ENCODE assay signal across 8 cellular contexts in the genomic region with DNA sequence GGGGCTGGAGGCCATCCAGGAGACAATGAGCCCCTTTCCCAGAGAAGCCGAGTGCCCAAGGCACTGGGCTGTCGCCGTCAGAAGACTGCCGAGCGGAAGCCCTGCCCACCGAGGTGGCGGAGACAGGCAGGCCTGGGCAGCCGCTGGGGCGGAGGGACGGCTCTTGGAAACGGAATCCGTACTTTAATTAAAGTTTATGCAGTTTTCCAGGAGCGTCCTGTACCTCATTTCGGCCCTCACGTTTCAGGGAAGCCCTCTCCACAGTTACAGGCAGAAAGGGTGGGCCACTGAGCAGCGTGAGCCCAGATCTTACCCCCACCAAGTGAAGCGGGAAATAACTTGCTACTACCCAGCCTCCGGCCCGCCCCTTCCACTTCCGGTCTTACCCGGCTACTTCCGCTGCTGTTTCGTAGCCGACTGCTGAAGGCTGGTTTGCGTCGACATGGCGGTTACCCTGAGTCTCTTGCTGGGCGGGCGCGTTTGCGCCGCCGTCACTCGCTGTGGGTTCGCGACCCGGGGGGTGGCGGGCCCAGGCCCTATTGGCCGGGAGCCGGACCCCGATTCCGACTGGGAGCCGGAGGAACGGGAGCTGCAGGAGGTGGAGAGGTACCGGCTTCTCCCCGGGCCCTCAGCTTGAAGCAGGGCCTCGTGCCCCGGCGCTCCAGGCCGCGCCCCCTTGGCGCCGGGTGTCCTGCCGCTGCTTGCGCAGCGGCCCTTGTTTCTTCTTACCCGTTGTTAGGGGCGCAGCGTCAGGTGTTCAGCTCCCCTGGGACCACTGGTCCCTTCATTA. TPM values are rescaled to one million over a fixed set of nuclear protein-coding genes. Genes with fewer than 3 reads are reported as not detected.
A peak's percentile ranks its signal among the peaks of the same experiment; 100 is the strongest.
DNase-seq lines count a peak whose midpoint lies in the region; ATAC-seq and TF ChIP-seq lines count a peak whose summit lies in the region.

A gene with protein sequence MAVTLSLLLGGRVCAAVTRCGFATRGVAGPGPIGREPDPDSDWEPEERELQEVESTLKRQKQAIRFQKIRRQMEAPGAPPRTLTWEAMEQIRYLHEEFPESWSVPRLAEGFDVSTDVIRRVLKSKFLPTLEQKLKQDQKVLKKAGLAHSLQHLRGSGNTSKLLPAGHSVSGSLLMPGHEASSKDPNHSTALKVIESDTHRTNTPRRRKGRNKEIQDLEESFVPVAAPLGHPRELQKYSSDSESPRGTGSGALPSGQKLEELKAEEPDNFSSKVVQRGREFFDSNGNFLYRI (plus strand): TSS at position 402 of the 790 bp plus-strand sequence. CDS start 41 bp downstream, at position 443.

- peaks cover 15% of the 10 kb centered on the region for H3K36me3 Mint-ChIP-seq in activated naive CD8-positive, alpha-beta T cell treated with anti-CD3 and anti-CD28 coated beads, Interleukin-2, amount 10 ng/mL, durations not matched to agents 7 days and 5 days

- no peaks in the 10 kb centered on the region for H3F3A ChIP-seq in SU-DHL-6 (ENCODE audit: insufficient read depth)

- peak within 1 kb of the TSS; percentile 94 for H3K4me2 ChIP-seq in SU-DHL-6 (ENCODE audit: low read depth, low read length, poor library complexity, severe bottlenecking)

- H3K9me2 ChIP-seq in SU-DHL-6 (replicated peaks; ENCODE audit: insufficient read depth, low read length): no peaks in the 10 kb centered on the region

- no peaks in the 10 kb centered on the region for H3K9me3 ChIP-seq in SU-DHL-6 (ENCODE audit: insufficient read depth, low read length)
- H3K9me3 ChIP-seq in ovary: no peaks in the 10 kb centered on the region
- H3K9me3 ChIP-seq in thymus (ENCODE audit: control insufficient read depth): no peaks in the 10 kb centered on the region

- H3K27ac ChIP-seq in SU-DHL-6 (ENCODE audit: low read depth, low read length): peak within 1 kb of the TSS; percentile 68
- H3K27ac ChIP-seq in ovary: peak within 1 kb of the TSS; percentile 76 to 89
- H3K27ac ChIP-seq in thymus (ENCODE audit: low read depth): peak within 1 kb of the TSS; percentile 95

- no peak for TF ChIP-seq EP300 in ovary (IDR thresholded peaks at IDR 0.05)

- peaks cover 8% of the 10 kb centered on the region; the same call in 1 of the 2 replicates for H4K20me1 ChIP-seq in SU-DHL-6 (ENCODE audit: low read depth, low read length)

- peak; percentile 87 to 98 (median 97) for DNase-seq in NCI-H1417 (lab: John Stamatoyannopoulos, UW)
- peak; percentile 93 for DNase-seq in activated naive CD8-positive, alpha-beta T cell treated with anti-CD3 and anti-CD28 coated beads, Interleukin-2, amount 10 ng/mL, durations not matched to agents 7 days and 5 days
- DNase-seq in Right ventricle myocardium inferior (ENCODE audit: missing footprints): peak; percentile 95
- DNase-seq in ovary: peak; percentile 87 to 93 (median 91)

- H3K9ac ChIP-seq in SU-DHL-6 (ENCODE audit: low read length): peak within 1 kb of the TSS; percentile 81

- peaks cover 18% of the 10 kb centered on the region for H3K36me3 ChIP-seq in SU-DHL-6 (ENCODE audit: low read length)
- no peaks in the 10 kb centered on the region for H3K36me3 ChIP-seq in ovary
- H3K36me3 ChIP-seq in thymus (ENCODE audit: control insufficient read depth, insufficient read depth): peaks cover 14% of the 10 kb centered on the region

- H3K27ac Mint-ChIP-seq in activated naive CD8-positive, alpha-beta T cell treated with anti-CD3 and anti-CD28 coated beads, Interleukin-2, amount 10 ng/mL, durations not matched to agents 7 days and 5 days: peak within 1 kb of the TSS; percentile 98

- H3K4me1 ChIP-seq in ovary (ENCODE audit: insufficient read depth): peaks cover 12% of the 10 kb centered on the region
- H3K4me1 ChIP-seq in thymus (ENCODE audit: control insufficient read depth, insufficient read depth, low read length): peaks cover 23% of the 10 kb centered on the region

- intact Hi-C loops in Right ventricle myocardium inferior (cut with DNase I) (loop anchor here (2.0 kb wide), 1 partner anchor 31 kb away; the partner anchor contains the start of gene GDPGP1), ovary (cut with DNase I) (no loop called here)

- H3K27me3 ChIP-seq in SU-DHL-6 (ENCODE audit: low read length): no peaks in the 10 kb centered on the region
- H3K27me3 ChIP-seq in ovary: no peaks in the 10 kb centered on the region
- no peaks in the 10 kb centered on the region for H3K27me3 ChIP-seq in thymus (ENCODE audit: control insufficient read depth, insufficient read depth)

- H3K4me3 ChIP-seq in GM12875 (ENCODE audit: low read depth, low read length) (peak within 1 kb of the TSS; percentile 69), SU-DHL-6 (ENCODE audit: insufficient read depth, low read length, poor library complexity, severe bottlenecking) (peak within 1 kb of the TSS; percentile 68), ovary (peak within 1 kb of the TSS; percentile 61), thymus (ENCODE audit: low read length) (peak within 1 kb of the TSS; percentile 69)

- no peaks in the 10 kb centered on the region for H3K9me3 Mint-ChIP-seq in activated naive CD8-positive, alpha-beta T cell treated with anti-CD3 and anti-CD28 coated beads, Interleukin-2, amount 10 ng/mL, durations not matched to agents 7 days and 5 days

- H2AFZ ChIP-seq in SU-DHL-6 (ENCODE audit: low read depth, low read length, severe bottlenecking): peak within 1 kb of the TSS; percentile 76

- ATAC-seq in HG02763 (IDR thresholded peaks at IDR 0.05; ENCODE audit: unreplicated experiment) (peak; percentile 90), Right ventricle myocardium inferior (peak; percentile 97)
- peak; percentile 89 for ATAC-seq in activated naive CD8-positive, alpha-beta T cell treated with anti-CD3 and anti-CD28 coated beads, Interleukin-2, amount 10 ng/mL, durations not matched to agents 7 days and 5 days (ENCODE audit: low read depth)

- peak; percentile 86 for TF ChIP-seq POLR2A in ovary (IDR thresholded peaks at IDR 0.05)

- H3K4me3 Mint-ChIP-seq in activated naive CD8-positive, alpha-beta T cell treated with anti-CD3 and anti-CD28 coated beads, Interleukin-2, amount 10 ng/mL, durations not matched to agents 7 days and 5 days: peak within 1 kb of the TSS; percentile 96

- WGBS in ovary, 3 donors: 0% methylated on average over 58 to 59 of the region's 59 CpGs
- WGBS in thymus: under 1% methylated on average over 59 of the region's 59 CpGs

- POLR2A ChIA-PET in activated naive CD8-positive, alpha-beta T cell treated with anti-CD3 and anti-CD28 coated beads, Interleukin-2, amount 10 ng/mL, durations not matched to agents 7 days and 5 days (lab: Charles Lee): interaction anchor here (0.7 to 1.4 kb wide), 10 partner anchors 13 to 1214 kb away, joined by 3 to 29 read pairs (median 3); partner anchors contain the start of genes CIB1, GDPGP1, HDDC3 and IQGAP1

- H3K4me1 Mint-ChIP-seq in activated naive CD8-positive, alpha-beta T cell treated with anti-CD3 and anti-CD28 coated beads, Interleukin-2, amount 10 ng/mL, durations not matched to agents 7 days and 5 days: peaks cover 32% of the 10 kb centered on the region

- H3K27me3 Mint-ChIP-seq in activated naive CD8-positive, alpha-beta T cell treated with anti-CD3 and anti-CD28 coated beads, Interleukin-2, amount 10 ng/mL, durations not matched to agents 7 days and 5 days: no peaks in the 10 kb centered on the region

- H3K79me2 ChIP-seq in SU-DHL-6 (ENCODE audit: insufficient read depth, low read length): peaks cover 42% of the 10 kb centered on the region

- TF ChIP-seq CTCF in GM12875 (IDR thresholded peaks at IDR 0.05; ENCODE audit: borderline replicate concordance, insufficient read depth, low read depth, low read length): no peak
- no peak for TF ChIP-seq CTCF in SU-DHL-6 (IDR thresholded peaks at IDR 0.05; ENCODE audit: insufficient read depth, low read length, poor library complexity, severe bottlenecking)
- no peak for TF ChIP-seq CTCF in ovary (IDR thresholded peaks at IDR 0.05)

RNA-seq across cellular contexts. Expression of the gene that starts here (rescaled TPM):
- total RNA-seq in activated naive CD8-positive, alpha-beta T cell treated with anti-CD3 and anti-CD28 coated beads, Interleukin-2, amount 10 ng/mL, durations not matched to agents 7 days and 5 days: 10 to 100 TPM; 34.3 to 35.8 TPM
- total RNA-seq in Right ventricle myocardium inferior: 122 TPM
- 100 to 1,000 TPM in 3 of 7 donors, 10 to 100 TPM in 4; 52.8 to 111 (median 86.0) TPM for total RNA-seq in ovary
- polyA plus RNA-seq in ovary: 100 to 1,000 TPM in 1 of 2 donors, 10 to 100 TPM in 1; 69.8 to 112 TPM
- 55.4 TPM for polyA plus RNA-seq in thymus

Comparison
In these comparisons a context has a peak if more than half of its experiments do, and no peak if none do; other contexts are left out.
1. Peak in every context shown above with its lines: DNase-seq, ATAC-seq, H3K4me3 ChIP-seq and H3K27ac ChIP-seq.